In the genomic region with DNA sequence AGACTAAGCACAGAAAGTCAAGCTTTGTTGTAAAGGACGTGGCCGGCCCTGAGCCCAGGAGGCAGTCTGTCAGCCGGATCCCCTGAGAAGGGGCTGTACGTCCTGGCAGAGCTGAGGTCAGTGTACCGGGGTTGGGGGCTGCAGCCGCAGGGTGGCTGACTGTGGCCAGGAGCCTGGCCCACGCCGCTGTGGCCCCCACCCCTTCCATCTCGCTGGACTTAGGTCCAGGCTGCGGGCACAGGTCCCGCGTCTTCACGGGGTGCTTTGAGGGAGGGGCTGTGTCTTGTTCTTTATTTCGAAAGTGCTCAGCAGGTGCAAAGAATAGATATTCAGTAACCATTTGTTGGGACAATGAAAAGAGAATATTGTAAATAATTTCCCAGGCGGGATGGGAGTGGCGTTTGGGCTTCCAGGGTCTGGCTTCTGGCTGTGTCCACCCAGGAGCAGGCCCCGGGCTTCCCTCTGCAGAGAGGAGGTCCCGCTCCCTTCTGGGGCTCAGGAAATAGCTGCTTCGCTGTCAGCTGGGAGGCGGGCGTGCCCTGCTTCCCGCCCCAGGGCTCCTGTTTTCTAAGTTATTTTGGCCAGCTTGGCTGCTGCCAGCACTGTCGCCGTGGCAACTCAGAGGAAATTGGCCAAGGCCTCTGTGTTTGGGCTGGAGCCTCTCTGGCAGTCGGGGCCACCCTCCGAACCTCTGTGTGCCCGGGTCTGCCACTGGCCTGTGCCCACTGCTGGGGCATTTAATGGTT, we compare ENCODE assay signal across 8 cellular contexts. TPM values are rescaled to one million over a fixed set of nuclear protein-coding genes. Genes with fewer than 3 reads are reported as not detected.
DNase-seq lines count a peak whose midpoint lies in the region; ATAC-seq and TF ChIP-seq lines count a peak whose summit lies in the region.

No MANE protein-coding gene starts in this region.

- WGBS in gastroesophageal sphincter (ENCODE audit: low coverage in 1 of 2), 2 donors = 0 to 33% methylated on average over 1 to 8 of the region's 27 CpGs
- 7 to 18% (median 13%) methylated on average over 26 to 27 of the region's 27 CpGs for WGBS in psoas muscle, 3 donors

- H3K27me3 Mint-ChIP-seq in IgD-negative memory B cell = no peaks in the 10 kb centered on the region
- no peaks in the 10 kb centered on the region for H3K27me3 Mint-ChIP-seq in activated B cell treated with CpG ODN at 0.5 μM for 24 hours

- POLR2A ChIA-PET in activated B cell treated with CpG ODN at 0.5 μM for 24 hours (lab: Charles Lee) = interaction anchor here (1.0 to 2.5 kb wide), 8 partner anchors 8 to 121 kb away, joined by 3 to 15 read pairs (median 6); a partner anchor contains a TSS

- intact Hi-C loops in activated B cell treated with CpG ODN at 0.5 μM for 24 hours (cut with micrococcal nuclease) = no loop called here
- intact Hi-C loops in psoas muscle (cut with DNase I) = loop anchor here in 1 of 2 donors (2.0 to 5.0 kb wide), 2 partner anchors 36 to 104 kb away; no protein-coding TSS in a partner anchor

- DNase-seq in activated B cell treated with CpG ODN at 0.5 μM for 24 hours (no peak), psoas muscle (peak; percentile 79 to 89), RKO (ENCODE audit: low spot score) (no peak), middle frontal gyrus (ENCODE audit: extremely low spot score, low spot score) (no peak)

- TF ChIP-seq CTCF in activated B cell treated with CpG ODN at 0.5 μM for 24 hours (IDR thresholded peaks at IDR 0.05) = no peak
- TF ChIP-seq CTCF in gastroesophageal sphincter (IDR thresholded peaks at IDR 0.05) = peak in 1 of 4 experiments; percentile 16
- TF ChIP-seq CTCF in psoas muscle (IDR thresholded peaks at IDR 0.05) = no peak

- no peak for TF ChIP-seq EP300 in gastroesophageal sphincter (IDR thresholded peaks at IDR 0.05)

- ATAC-seq in activated B cell treated with CpG ODN at 0.5 μM for 24 hours (ENCODE audit: low read depth) (no peak), gastroesophageal sphincter (peak; percentile 78), psoas muscle (peak; percentile 15 to 47 (median 32)), GM18505 (IDR thresholded peaks at IDR 0.05; ENCODE audit: unreplicated experiment) (no peak), GM21825 (IDR thresholded peaks at IDR 0.05; ENCODE audit: unreplicated experiment) (no peak)

- H3K4me3 ChIP-seq in gastroesophageal sphincter (peak overlapping the region in 1 of 2 donors; percentile 27), psoas muscle (peak overlapping the region; percentile 42)

- no peaks in the 10 kb centered on the region for H3K9me3 ChIP-seq in gastroesophageal sphincter
- no peaks in the 10 kb centered on the region for H3K9me3 ChIP-seq in psoas muscle

- peak overlapping the region; percentile 78 to 91 (median 86) for H3K4me3 Mint-ChIP-seq in IgD-negative memory B cell
- H3K4me3 Mint-ChIP-seq in activated B cell treated with CpG ODN at 0.5 μM for 24 hours = peak overlapping the region; percentile 64

- no peaks in the 10 kb centered on the region for H3K27me3 ChIP-seq in gastroesophageal sphincter
- no peaks in the 10 kb centered on the region for H3K27me3 ChIP-seq in psoas muscle (ENCODE audit: insufficient read depth in 3 of 3, low read length in 2 of 3)

- H3K4me1 ChIP-seq in gastroesophageal sphincter (peaks cover 0 to 66% (median 24%) of the 10 kb centered on the region in 3 donors), psoas muscle (peaks cover 55% of the 10 kb centered on the region)

- peak overlapping the region in 2 of 3 donors; percentile 96 to 97 for H3K27ac Mint-ChIP-seq in IgD-negative memory B cell
- H3K27ac Mint-ChIP-seq in activated B cell treated with CpG ODN at 0.5 μM for 24 hours = peak overlapping the region; percentile 98

- H3K27ac ChIP-seq in gastroesophageal sphincter (peak overlapping the region in 3 of 4 donors; percentile 86 to 95 (median 91)), psoas muscle (peak overlapping the region; percentile 94)

- CTCF ChIA-PET in activated B cell treated with CpG ODN at 0.5 μM for 24 hours (lab: Charles Lee) = interaction anchor here (1.0 to 1.6 kb wide), 2 partner anchors 10 to 23 kb away, joined by 4 to 5 read pairs; no protein-coding TSS in a partner anchor

- H3K36me3 Mint-ChIP-seq in IgD-negative memory B cell (peaks cover 3% of the 10 kb centered on the region), activated B cell treated with CpG ODN at 0.5 μM for 24 hours (ENCODE audit: low read depth) (peaks cover 23% of the 10 kb centered on the region)

- H3K36me3 ChIP-seq in gastroesophageal sphincter = peaks cover 0 to 6% of the 10 kb centered on the region in 2 donors
- H3K36me3 ChIP-seq in psoas muscle (ENCODE audit: insufficient read depth in 1 of 2, low read depth in 1 of 2) = no peaks in the 10 kb centered on the region

- H3K4me1 Mint-ChIP-seq in IgD-negative memory B cell (peaks cover 42 to 61% (median 43%) of the 10 kb centered on the region in 3 donors), activated B cell treated with CpG ODN at 0.5 μM for 24 hours (peaks cover 81% of the 10 kb centered on the region)

- TF ChIP-seq POLR2A in gastroesophageal sphincter (IDR thresholded peaks at IDR 0.05) = no peak
- TF ChIP-seq POLR2A in GM18505 (IDR thresholded peaks at IDR 0.05; ENCODE audit: borderline replicate concordance, extremely low read depth, insufficient read depth, insufficient read length) = no peak

- peaks cover 0 to 2% (median 0%) of the 10 kb centered on the region in 3 donors for H3K9me3 Mint-ChIP-seq in IgD-negative memory B cell
- no peaks in the 10 kb centered on the region for H3K9me3 Mint-ChIP-seq in activated B cell treated with CpG ODN at 0.5 μM for 24 hours

RNA-seq across cellular contexts. Expression of a gene that starts 7.4 kb away (rescaled TPM):
- polyA plus RNA-seq in IgD-negative memory B cell = 63.2 TPM
- 49.0 and 52.6 TPM in 2 replicates for total RNA-seq in activated B cell treated with CpG ODN at 0.5 μM for 24 hours
- total RNA-seq in gastroesophageal sphincter = 10 to 100 TPM; 13.1 to 21.3 (median 16.2) TPM
- total RNA-seq in psoas muscle = 10 to 100 TPM; 21.0 to 28.7 (median 24.2) TPM
- 10 to 100 TPM in 2 of 3 donors, 1 to 10 TPM in 1; 3.0 to 20.8 (median 15.4) TPM for polyA plus RNA-seq in psoas muscle

Comparison
In these comparisons a context has a peak if more than half of its experiments do, and no peak if none do; other contexts are left out.
1. ATAC-seq: peak in gastroesophageal sphincter (single experiment) and psoas muscle (4 of 4); none in activated B cell treated with CpG ODN at 0.5 μM for 24 hours (single experiment), GM18505 (single experiment) and GM21825 (single experiment).
2. DNase-seq: peak in psoas muscle (2 of 2); none in activated B cell treated with CpG ODN at 0.5 μM for 24 hours (single experiment), RKO (single experiment) and middle frontal gyrus (single experiment).